ENCODE assay signal across 30 cellular contexts in the genomic region with DNA sequence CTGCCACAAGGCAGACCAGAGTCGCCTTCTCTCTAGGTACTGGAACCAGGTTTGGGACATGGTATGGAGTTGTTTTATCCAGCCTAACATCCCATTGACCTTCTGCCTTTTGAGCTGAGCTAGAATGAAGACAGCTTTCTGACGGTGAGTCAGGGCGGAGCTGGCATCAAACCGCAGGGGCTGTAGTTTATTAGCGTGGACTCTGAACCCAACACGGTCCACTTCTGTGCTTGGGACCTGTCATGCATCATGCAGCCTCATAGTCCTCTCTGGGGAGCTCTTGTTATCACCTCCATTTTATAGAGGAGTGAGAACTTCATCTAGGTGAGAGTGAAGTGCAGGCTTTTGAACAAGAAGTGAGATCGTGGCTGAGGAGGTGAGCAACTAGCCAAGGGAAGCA. TPM values are rescaled to one million over a fixed set of nuclear protein-coding genes. Genes with fewer than 3 reads are reported as not detected.
DNase-seq lines count a peak whose midpoint lies in the region; ATAC-seq and TF ChIP-seq lines count a peak whose summit lies in the region.
"Had no signal": no experiment of that assay in that cellular context is flagged by ENCODE, and none has a peak within 500 bp of the region (broad histone marks: within the 10 kb centered on the region; RNA-seq: fewer than 3 reads in every experiment).

No MANE protein-coding gene starts in this region.

- DNase-seq in HT-29 (ENCODE audit: low spot score) (peak; percentile 84), colonic mucosa (peak; percentile 61), right lobe of liver (peak in 1 of 3 donors; percentile 41), transverse colon (peak; percentile 67), germinal center (ENCODE audit: low spot score) (no peak)
- no peak for DNase-seq in stimulated activated CD8-positive, alpha-beta memory T cell treated with anti-CD3 and anti-CD28 coated beads, Interleukin-4, amount 100 ng/mL, for 48 hours
- no peak for DNase-seq in activated effector memory CD4-positive, alpha-beta T cell treated with Interleukin-2 at 50 U/mL for 16 hours
- DNase-seq: activated CD4-positive, alpha-beta T cell treated with anti-CD3 and anti-CD28 coated beads, Interleukin-2, amount 10 ng/mL, durations not matched to agents 24 days and 14 days; activated gamma-delta T cell; activated T-cell treated with anti-CD3 and anti-CD28 coated beads, Interleukin-2, amount 50 U/mL, for 1 hour; caudate nucleus; CD4-positive, CD25-positive, alpha-beta regulatory T cell; dermis blood vessel endothelial cell; DMS 273 treated with DMSO at 0.1 percent for 48 hours; EL; KBM-7; MM.1S; NCI-H1417; NCI-H2107; NCI-H446; ovary; WERI-Rb-1 had no signal

- H3K4me3 ChIP-seq in colonic mucosa: no peak overlapping the region
- no peak overlapping the region for H3K4me3 ChIP-seq in right lobe of liver
- H3K4me3 ChIP-seq in transverse colon: no peak overlapping the region
- H3K4me3 ChIP-seq: gastroesophageal sphincter, GM12878, ovary had no signal

- TF ChIP-seq EP300 in transverse colon (IDR thresholded peaks at IDR 0.05; ENCODE audit: low read depth): no peak

- intact Hi-C loops in colonic mucosa (cut with DNase I) (no loop called here), right lobe of liver (cut with DNase I) (no loop called here), transverse colon (cut with DNase I; ENCODE audit: low total_unique reads) (no loop called here)

- TF ChIP-seq POLR2A in right lobe of liver (IDR thresholded peaks at IDR 0.05) (no peak), transverse colon (IDR thresholded peaks at IDR 0.05) (peak; percentile 9)

- H3K27ac ChIP-seq in colonic mucosa: no peak overlapping the region
- H3K27ac ChIP-seq in right lobe of liver: no peak overlapping the region
- H3K27ac ChIP-seq in transverse colon: no peak overlapping the region
- H3K27ac ChIP-seq: gastroesophageal sphincter, ovary, WERI-Rb-1 had no signal

- H3K36me3 ChIP-seq in colonic mucosa (no peaks in the 10 kb centered on the region), right lobe of liver (no peaks in the 10 kb centered on the region), transverse colon (no peaks in the 10 kb centered on the region)
- H3K36me3 ChIP-seq: gastroesophageal sphincter, ovary, WERI-Rb-1 had no signal

- WGBS in right lobe of liver (ENCODE audit: insufficient coverage, low coverage, low lambda C conversion rate, missing lambda C conversion rate): 17% methylated on average over 7 of the region's 7 CpGs
- 36 to 52% methylated on average over 2 to 4 of the region's 7 CpGs for WGBS in transverse colon (ENCODE audit: low coverage in 1 of 2), 2 donors

- ATAC-seq in right lobe of liver (peak; percentile 57 to 89 (median 82)), GM21360 (IDR thresholded peaks at IDR 0.05; ENCODE audit: unreplicated experiment) (no peak)
- ATAC-seq: gastroesophageal sphincter; GM12878; left ventricle myocardium superior; natural killer cell treated with Interleukin-12 subunit alpha and Interleukin-12 subunit beta and Interleukin-15 and Interleukin-18, amount 100 ng/mL, for 72 hours had no signal

- H3K4me1 ChIP-seq in colonic mucosa: no peaks in the 10 kb centered on the region
- H3K4me1 ChIP-seq in right lobe of liver: peaks cover 0 to 6% (median 0%) of the 10 kb centered on the region in 4 donors
- peaks cover 0 to 8% (median 2%) of the 10 kb centered on the region in 4 donors for H3K4me1 ChIP-seq in transverse colon
- H3K4me1 ChIP-seq: gastroesophageal sphincter had no signal

- no peak overlapping the region for H3K9ac ChIP-seq in colonic mucosa (ENCODE audit: low read depth in 2 of 2, low read length in 2 of 2)

- TF ChIP-seq CTCF in colonic mucosa (IDR thresholded peaks at IDR 0.05) (no peak), right lobe of liver (IDR thresholded peaks at IDR 0.05) (no peak), transverse colon (IDR thresholded peaks at IDR 0.05) (no peak)

- in situ Hi-C loops in transverse colon (cut with MboI; ENCODE audit: low pct_ligation_motif_present in 1 of 4, low pct_unique_long_range_greater_than_20kb in 1 of 4, low sequenced_read_pairs in 3 of 4): no loop called here

- H3K27me3 ChIP-seq in colonic mucosa (no peaks in the 10 kb centered on the region), right lobe of liver (no peaks in the 10 kb centered on the region), transverse colon (no peaks in the 10 kb centered on the region)
- H3K27me3 ChIP-seq: ovary had no signal

- H3K9me3 ChIP-seq in colonic mucosa (no peaks in the 10 kb centered on the region), right lobe of liver (no peaks in the 10 kb centered on the region), transverse colon (no peaks in the 10 kb centered on the region)
- H3K9me3 ChIP-seq: gastroesophageal sphincter, ovary had no signal

RNA-seq across cellular contexts. Expression of gene GAL3ST1, which starts 8.3 kb away (rescaled TPM):
- 7.8 and 8.1 TPM in 2 replicates for total RNA-seq in HT-29 (2014; rRNA removed; shearing (Covaris generic))
- total RNA-seq in colonic mucosa: 10 to 100 TPM; 13.4 to 18.8 TPM
- total RNA-seq in right lobe of liver: 1 to 10 TPM in 5 of 6 experiments, under 1 TPM in 1; 0.58 to 7.0 (median 3.3) TPM
- 10 to 100 TPM in 1 of 4 donors, 1 to 10 TPM in 3; 5.6 to 24.2 (median 8.7) TPM for total RNA-seq in transverse colon
- total RNA-seq: activated CD4-positive, alpha-beta T cell treated with anti-CD3 and anti-CD28 coated beads, Interleukin-2, amount 10 ng/mL, durations not matched to agents 24 days and 14 days; activated CD8-positive, alpha-beta memory T cell treated with anti-CD3 and anti-CD28 coated beads for 36 hours; GM12878; H4; HT1080; natural killer cell treated with Interleukin-12 subunit alpha and Interleukin-12 subunit beta and Interleukin-15 and Interleukin-18, amount 100 ng/mL, for 72 hours had no signal

RNA-seq across cellular contexts. Expression of gene SEC14L6, which starts 19.6 kb away (rescaled TPM):
- not detected in 2 replicates for total RNA-seq in HT-29 (2014; rRNA removed; shearing (Covaris generic))
- not detected for total RNA-seq in colonic mucosa
- under 1 TPM in 5 of 6 experiments, not detected in 1; 0.06 to 0.39 (median 0.12) TPM for total RNA-seq in right lobe of liver
- total RNA-seq in transverse colon: under 1 TPM in 2 of 4 donors, not detected in 2; 0.14 to 0.48 TPM
- total RNA-seq: activated CD4-positive, alpha-beta T cell treated with anti-CD3 and anti-CD28 coated beads, Interleukin-2, amount 10 ng/mL, durations not matched to agents 24 days and 14 days; activated CD8-positive, alpha-beta memory T cell treated with anti-CD3 and anti-CD28 coated beads for 36 hours; CD4-positive, CD25-positive, alpha-beta regulatory T cell; GM12878; H4; HT1080; left ventricle myocardium superior; natural killer cell treated with Interleukin-12 subunit alpha and Interleukin-12 subunit beta and Interleukin-15 and Interleukin-18, amount 100 ng/mL, for 72 hours had no signal

RNA-seq across cellular contexts. Expression of gene PES1, which starts 25.6 kb away (rescaled TPM):
- total RNA-seq in HT-29 (2014; rRNA removed; shearing (Covaris generic)): 73.9 and 74.0 TPM in 2 replicates
- total RNA-seq in colonic mucosa: 10 to 100 TPM; 44.2 to 98.3 TPM
- total RNA-seq in right lobe of liver: 10 to 100 TPM; 21.9 to 35.7 (median 31.4) TPM
- total RNA-seq in transverse colon: 10 to 100 TPM; 13.5 to 39.5 (median 30.6) TPM

RNA-seq across cellular contexts. Expression of gene TCN2, which starts 40.8 kb away (rescaled TPM):
- total RNA-seq in HT-29 (2014; rRNA removed; shearing (Covaris generic)): 13.2 and 19.0 TPM in 2 replicates
- total RNA-seq in colonic mucosa (10 to 100 TPM in 1 of 2 donors, 1 to 10 TPM in 1; 9.3 to 27.0 TPM), right lobe of liver (10 to 100 TPM in 5 of 6 experiments, 1 to 10 TPM in 1; 8.9 to 14.6 (median 12.8) TPM), transverse colon (10 to 100 TPM; 16.5 to 63.8 (median 28.4) TPM)

Comparison
In these comparisons a context has a peak if more than half of its experiments do, and no peak if none do; other contexts are left out.
1. DNase-seq: peak in HT-29 (single experiment), colonic mucosa (single experiment) and transverse colon (single experiment); none in stimulated activated CD8-positive, alpha-beta memory T cell treated with anti-CD3 and anti-CD28 coated beads, Interleukin-4, amount 100 ng/mL, for 48 hours (single experiment), activated effector memory CD4-positive, alpha-beta T cell treated with Interleukin-2 at 50 U/mL for 16 hours (single experiment) and germinal center (single experiment).